16 cellular contexts compared by ENCODE assay signal in genomic region chr5:1068204-1068894, GRCh38.
"Had no signal": no experiment of that assay in that cellular context is flagged by ENCODE, and none has a peak within 500 bp of the region (broad histone marks: within the 10 kb centered on the region; RNA-seq: fewer than 3 reads in every experiment).

No MANE protein-coding gene starts in this region.

- FAIRE-seq: astrocyte, kidney had no signal

- H3K27ac ChIP-seq: dorsolateral prefrontal cortex, hepatocyte, lower lobe of right lung, ovary, tibial nerve had no signal

- H3K4me3 ChIP-seq: dorsolateral prefrontal cortex, hepatocyte, lower lobe of right lung, ovary, tibial nerve had no signal

- H3K4me1 Mint-ChIP-seq: activated naive CD4-positive, alpha-beta T cell treated with anti-CD3 and anti-CD28 coated beads, Interleukin-2, amount 10 ng/mL, durations not matched to agents 7 days and 5 days; activated T-helper 17 cell treated with anti-CD3 and anti-CD28 coated beads, Interleukin-2, amount 50 U/mL, for 72 hours; stimulated activated naive B cell treated with anti-CD40 and anti-IgM and Interleukin-4, amounts not matched to agents 10 μg/mL and 1 μg/mL and 100 μg/mL, for 72 hours had no signal

- H3K27me3 ChIP-seq: dorsolateral prefrontal cortex, hepatocyte, ovary, tibial nerve had no signal

- H3K36me3 ChIP-seq: ovary had no signal

- H3K9me3 Mint-ChIP-seq: activated naive CD4-positive, alpha-beta T cell treated with anti-CD3 and anti-CD28 coated beads, Interleukin-2, amount 10 ng/mL, durations not matched to agents 7 days and 5 days; activated T-helper 17 cell treated with anti-CD3 and anti-CD28 coated beads, Interleukin-2, amount 50 U/mL, for 72 hours; neural crest cell; stimulated activated naive B cell treated with anti-CD40 and anti-IgM and Interleukin-4, amounts not matched to agents 10 μg/mL and 1 μg/mL and 100 μg/mL, for 72 hours had no signal

- DNase-seq: activated naive CD4-positive, alpha-beta T cell treated with anti-CD3 and anti-CD28 coated beads, Interleukin-2, amount 10 ng/mL, durations not matched to agents 7 days and 5 days; activated T-cell treated with anti-CD3 and anti-CD28 coated beads for 4 hours; dorsolateral prefrontal cortex; lower lobe of right lung; midbrain; ovary; stimulated activated CD4-positive, alpha-beta T cell treated with anti-CD3 and anti-CD28 coated beads, Interleukin-2, amount 100 ng/mL, for 48 hours; stimulated activated naive B cell treated with anti-CD40 and anti-IgM and Interleukin-4, amounts not matched to agents 10 μg/mL and 1 μg/mL and 100 μg/mL, for 72 hours; T-helper 9 cell had no signal

- H3K27me3 Mint-ChIP-seq: activated naive CD4-positive, alpha-beta T cell treated with anti-CD3 and anti-CD28 coated beads, Interleukin-2, amount 10 ng/mL, durations not matched to agents 7 days and 5 days; activated T-helper 17 cell treated with anti-CD3 and anti-CD28 coated beads, Interleukin-2, amount 50 U/mL, for 72 hours; stimulated activated naive B cell treated with anti-CD40 and anti-IgM and Interleukin-4, amounts not matched to agents 10 μg/mL and 1 μg/mL and 100 μg/mL, for 72 hours had no signal

- ATAC-seq: activated CD4-positive, CD25-positive, alpha-beta regulatory T cell treated with anti-CD3 and anti-CD28 coated beads, Interleukin-2, amount 50 U/mL, for 24 hours; activated T-helper 17 cell treated with anti-CD3 and anti-CD28 coated beads, Interleukin-2, amount 50 U/mL, for 72 hours; stimulated activated naive B cell treated with anti-CD40 and anti-IgM and Interleukin-4, amounts not matched to agents 10 μg/mL and 1 μg/mL and 100 μg/mL, for 72 hours had no signal

- H3K4me3 Mint-ChIP-seq: activated naive CD4-positive, alpha-beta T cell treated with anti-CD3 and anti-CD28 coated beads, Interleukin-2, amount 10 ng/mL, durations not matched to agents 7 days and 5 days; activated T-helper 17 cell treated with anti-CD3 and anti-CD28 coated beads, Interleukin-2, amount 50 U/mL, for 72 hours; neural crest cell; stimulated activated naive B cell treated with anti-CD40 and anti-IgM and Interleukin-4, amounts not matched to agents 10 μg/mL and 1 μg/mL and 100 μg/mL, for 72 hours had no signal

- H3K27ac Mint-ChIP-seq: activated naive CD4-positive, alpha-beta T cell treated with anti-CD3 and anti-CD28 coated beads, Interleukin-2, amount 10 ng/mL, durations not matched to agents 7 days and 5 days; activated T-helper 17 cell treated with anti-CD3 and anti-CD28 coated beads, Interleukin-2, amount 50 U/mL, for 72 hours; stimulated activated naive B cell treated with anti-CD40 and anti-IgM and Interleukin-4, amounts not matched to agents 10 μg/mL and 1 μg/mL and 100 μg/mL, for 72 hours had no signal

- H3K9me3 ChIP-seq: lower lobe of right lung, ovary, tibial nerve had no signal

- H3K4me1 ChIP-seq: lower lobe of right lung, tibial nerve had no signal
